ENCODE assay signal across 1 cellular context in genomic region chr9:86282979-86283535, GRCh38.
TF ChIP-seq lines count a peak whose summit lies in the region.

No MANE protein-coding gene starts in this region.

TF ChIP-seq in HEK293, 187 proteins besides CTCF, POLR2A, EP300 and RAD21 (continued from another document):
- no peak for TF ChIP-seq GLI2 (tag by site-specific recombination; IDR thresholded peaks at IDR 0.05; ENCODE audit: borderline replicate concordance, low read depth)
